8 cellular contexts compared by ENCODE assay signal in the genomic region with DNA sequence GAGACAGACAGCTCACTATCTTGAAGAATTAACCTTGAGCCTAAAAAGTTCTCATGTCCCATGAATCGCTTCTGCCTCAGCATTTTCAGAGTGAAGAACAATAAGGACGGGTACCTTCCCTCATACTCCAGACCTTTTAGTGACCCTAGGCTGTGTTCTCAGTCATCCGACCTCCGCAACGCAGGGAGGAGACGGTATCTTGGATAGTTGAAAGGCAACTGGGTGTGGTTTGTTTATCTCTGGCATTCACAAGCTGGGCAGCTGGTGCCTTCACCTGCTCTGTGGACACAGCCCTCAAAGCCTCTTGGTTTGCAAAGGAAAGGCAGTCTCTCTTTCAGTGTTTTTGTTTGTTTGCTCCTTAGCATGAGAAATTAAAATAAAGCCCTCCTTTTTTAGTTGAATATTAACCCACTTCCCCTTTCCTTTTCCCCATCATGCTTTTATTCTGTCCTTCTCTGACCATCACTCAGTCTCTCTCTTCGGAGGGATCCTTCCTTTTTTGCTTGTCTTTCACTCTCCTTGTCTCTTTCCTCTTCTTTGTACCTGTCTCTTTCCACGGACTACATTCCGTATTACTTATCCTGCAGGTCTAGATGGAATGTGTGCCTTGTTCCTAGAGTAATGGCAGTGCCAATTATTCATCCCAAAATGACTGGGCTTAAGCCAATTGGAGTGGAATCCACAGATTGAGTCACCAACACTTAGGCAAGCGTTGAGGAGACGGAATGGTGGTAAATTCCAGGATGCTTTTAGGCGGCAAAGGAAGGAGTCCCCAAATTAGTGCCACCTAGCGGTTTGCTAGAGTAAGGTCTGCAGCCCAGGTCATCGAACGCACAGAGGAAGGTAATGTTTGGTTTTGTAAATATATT. TPM values are rescaled to one million over a fixed set of nuclear protein-coding genes. Genes with fewer than 3 reads are reported as not detected.
DNase-seq lines count a peak whose midpoint lies in the region; TF ChIP-seq lines count a peak whose summit lies in the region.

No MANE protein-coding gene starts in this region.

- intact Hi-C loops in ascending aorta (cut with DNase I): no loop called here

- peak; percentile 92 for DNase-seq in DMS153 treated with DMSO at 0.1 percent for 48 hours (lab: John Stamatoyannopoulos, UW; ENCODE audit: unreplicated experiment)
- DNase-seq in LoVo (ENCODE audit: low spot score): peak; percentile 86
- no peak for DNase-seq in ascending aorta (ENCODE audit: low spot score in 2 of 2)
- peak; percentile 53 for DNase-seq in left kidney (ENCODE audit: low read depth, low spot score)
- DNase-seq in NOMO-1 (lab: John Stamatoyannopoulos, UW; ENCODE audit: unreplicated experiment in 2 of 2): no peak
- no peak for DNase-seq in effector memory CD4-positive, alpha-beta T cell
- DNase-seq in stimulated activated CD8-positive, alpha-beta memory T cell treated with anti-CD3 and anti-CD28 coated beads, Interleukin-4, amount 100 ng/mL, for 48 hours: no peak
- no peak for DNase-seq in NCI-H2171 treated with DMSO at 0.1 percent for 48 hours (lab: John Stamatoyannopoulos, UW)

- no peaks in the 10 kb centered on the region for H3K4me1 ChIP-seq in ascending aorta
- H3K4me1 ChIP-seq in effector memory CD4-positive, alpha-beta T cell (ENCODE audit: control insufficient read depth, insufficient read depth, low read length, poor library complexity, severe bottlenecking): no peaks in the 10 kb centered on the region

- no peaks in the 10 kb centered on the region for H3K9me3 ChIP-seq in ascending aorta
- H3K9me3 ChIP-seq in effector memory CD4-positive, alpha-beta T cell (ENCODE audit: control insufficient read depth, low read length): no peaks in the 10 kb centered on the region

- TF ChIP-seq CTCF in ascending aorta (IDR thresholded peaks at IDR 0.05): peak in 2 of 3 experiments; percentile 27 to 47

- no peak overlapping the region for H3K27ac ChIP-seq in ascending aorta
- no peak overlapping the region for H3K27ac ChIP-seq in effector memory CD4-positive, alpha-beta T cell (ENCODE audit: insufficient read depth, low read length, poor library complexity, severe bottlenecking)

- H3K27me3 ChIP-seq in ascending aorta: no peaks in the 10 kb centered on the region
- H3K27me3 ChIP-seq in effector memory CD4-positive, alpha-beta T cell (replicated peaks; ENCODE audit: control insufficient read depth, insufficient read depth, low read length, poor library complexity, severe bottlenecking): no peaks in the 10 kb centered on the region

- no peaks in the 10 kb centered on the region for H3K36me3 ChIP-seq in ascending aorta
- no peaks in the 10 kb centered on the region for H3K36me3 ChIP-seq in effector memory CD4-positive, alpha-beta T cell (ENCODE audit: control insufficient read depth, insufficient read depth, low read length)

- H3K4me3 ChIP-seq in ascending aorta: no peak overlapping the region
- no peak overlapping the region for H3K4me3 ChIP-seq in effector memory CD4-positive, alpha-beta T cell (ENCODE audit: insufficient read depth, low read depth, low read length, poor library complexity, severe bottlenecking)

RNA-seq across cellular contexts. Expression of a gene that starts 45.8 kb away (rescaled TPM):
- not detected for total RNA-seq in ascending aorta

Comparison
In these comparisons a context has a peak if more than half of its experiments do, and no peak if none do; other contexts are left out.
1. DNase-seq: peak in DMS153 treated with DMSO at 0.1 percent for 48 hours (single experiment), LoVo (single experiment) and left kidney (single experiment); none in ascending aorta (0 of 2), NOMO-1 (0 of 2), effector memory CD4-positive, alpha-beta T cell (0 of 3), stimulated activated CD8-positive, alpha-beta memory T cell treated with anti-CD3 and anti-CD28 coated beads, Interleukin-4, amount 100 ng/mL, for 48 hours (single experiment) and NCI-H2171 treated with DMSO at 0.1 percent for 48 hours (single experiment).